9 cellular contexts compared by ENCODE assay signal in the genomic region with DNA sequence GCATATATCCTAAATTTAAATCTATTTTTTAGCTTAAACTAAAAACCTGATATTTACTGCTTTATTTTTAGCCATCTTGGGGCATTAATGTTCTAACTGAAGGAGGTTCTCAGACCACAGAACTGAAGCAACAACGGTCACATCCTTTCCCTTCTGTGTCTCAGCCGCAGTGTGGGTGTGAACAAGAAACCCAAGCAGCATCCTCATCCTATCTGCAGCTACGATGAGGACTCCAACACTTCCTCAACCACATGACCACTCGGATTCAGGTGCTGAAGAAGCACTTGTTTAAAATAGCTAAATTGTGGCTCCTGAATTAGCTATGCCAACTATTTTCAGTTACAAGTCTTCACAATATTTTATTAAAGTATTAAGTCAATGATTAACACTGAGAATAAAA. TPM values are rescaled to one million over a fixed set of nuclear protein-coding genes. Genes with fewer than 3 reads are reported as not detected.
DNase-seq lines count a peak whose midpoint lies in the region; ATAC-seq and TF ChIP-seq lines count a peak whose summit lies in the region.
"Had no signal": no experiment of that assay in that cellular context is flagged by ENCODE, and none has a peak within 500 bp of the region (broad histone marks: within the 10 kb centered on the region; RNA-seq: fewer than 3 reads in every experiment).

No MANE protein-coding gene starts in this region.

- peaks cover 3% of the 10 kb centered on the region; the same call in 1 of the 2 replicates for H3F3A ChIP-seq in DOHH2 (ENCODE audit: control insufficient read depth, insufficient read depth)

- peaks cover 4% of the 10 kb centered on the region; the same call in 1 of the 2 replicates for H3K36me3 ChIP-seq in DOHH2 (ENCODE audit: control insufficient read depth, low read length)
- H3K36me3 ChIP-seq in skeletal muscle satellite cell (ENCODE audit: insufficient read depth, low read length), result peaks cover 3% of the 10 kb centered on the region

- H3K9me2 ChIP-seq in DOHH2 (replicated peaks; ENCODE audit: control insufficient read depth, low read length), result no peaks in the 10 kb centered on the region

- no peak for TF ChIP-seq CTCF in DOHH2 (IDR thresholded peaks at IDR 0.05; ENCODE audit: low read depth, low read length, poor library complexity, severe bottlenecking)

- peaks cover 92% of the 10 kb centered on the region for H3K79me2 ChIP-seq in DOHH2 (ENCODE audit: control insufficient read depth, low read length)

- H3K4me2 ChIP-seq in DOHH2 (ENCODE audit: low read length) (peak overlapping the region; percentile 37), skeletal muscle satellite cell (ENCODE audit: low read length) (peak overlapping the region; percentile 31)

- H3K9ac ChIP-seq in skeletal muscle satellite cell (ENCODE audit: low read depth, low read length), result no peak overlapping the region

- H3K4me3 ChIP-seq in DOHH2 (ENCODE audit: low read length), result no peak overlapping the region
- no peak overlapping the region for H3K4me3 ChIP-seq in skeletal muscle satellite cell (ENCODE audit: low read length)
- H3K4me3 ChIP-seq: lung had no signal

- no peak overlapping the region for H3K27ac ChIP-seq in DOHH2 (ENCODE audit: low read depth, low read length)

- H3K9me3 ChIP-seq in DOHH2 (ENCODE audit: control insufficient read depth, insufficient read depth, low read length) (no peaks in the 10 kb centered on the region), skeletal muscle satellite cell (replicated peaks; ENCODE audit: low read length) (no peaks in the 10 kb centered on the region)

- peaks cover 14% of the 10 kb centered on the region; the same call in 1 of the 2 replicates for H4K20me1 ChIP-seq in DOHH2 (ENCODE audit: control insufficient read depth, insufficient read depth, low read depth, low read length)

- no peaks in the 10 kb centered on the region for H3K27me3 ChIP-seq in DOHH2 (ENCODE audit: control insufficient read depth, low read length)
- H3K27me3 ChIP-seq in skeletal muscle satellite cell (ENCODE audit: control insufficient read depth, insufficient read depth, low read length), result no peaks in the 10 kb centered on the region

- DNase-seq in activated CD8-positive, alpha-beta memory T cell treated with anti-CD3 and anti-CD28 coated beads, Interleukin-2, amount 50 U/mL, for 48 hours, result peak; percentile 60
- DNase-seq in NCI-H1436 treated with DMSO at 0.1 percent for 48 hours (lab: John Stamatoyannopoulos, UW), result no peak
- DNase-seq in NCI-H510A treated with DMSO at 0.1 percent for 48 hours (lab: John Stamatoyannopoulos, UW), result no peak
- no peak for DNase-seq in DMS53 (lab: John Stamatoyannopoulos, UW)

- H3K4me1 ChIP-seq in DOHH2 (ENCODE audit: control insufficient read depth, low read length) (peaks cover 29% of the 10 kb centered on the region), skeletal muscle satellite cell (ENCODE audit: control insufficient read depth, insufficient read depth, low read length) (peaks cover 44% of the 10 kb centered on the region)

- peak; percentile 70 for ATAC-seq in GM21515 (IDR thresholded peaks at IDR 0.05; ENCODE audit: unreplicated experiment)
- peak; percentile 73 for ATAC-seq in HG03571 (IDR thresholded peaks at IDR 0.05; ENCODE audit: unreplicated experiment)

RNA-seq across cellular contexts. Expression of gene ESYT2, which starts 5.3 kb away (rescaled TPM):
- total RNA-seq in skeletal muscle satellite cell (2012; rRNA removed), result 64.7 and 71.0 TPM in 2 replicates

RNA-seq across cellular contexts. Expression of gene DYNC2I1, which starts 32.3 kb away (rescaled TPM):
- 3.3 and 5.0 TPM in 2 replicates for total RNA-seq in skeletal muscle satellite cell (2012; rRNA removed)
